Comparison of ENCODE assay signal across 1 cellular context in genomic region chr10:132878091-132878729, GRCh38.
TF ChIP-seq lines count a peak whose summit lies in the region.

No MANE protein-coding gene starts in this region.

TF ChIP-seq in HepG2, 621 proteins besides CTCF, POLR2A, EP300 and RAD21 (continued from another document):
- TF ChIP-seq BRF2 (CRISPR knock-in tag; IDR thresholded peaks at IDR 0.05) (no peak), RNF2 (conservative IDR thresholded peaks at IDR 0.05; ENCODE audit: low read depth) (no peak), ZNF605 (CRISPR knock-in tag; IDR thresholded peaks at IDR 0.05) (no peak), ZNF335 (CRISPR knock-in tag; IDR thresholded peaks at IDR 0.05) (no peak)
